Comparison of ENCODE assay signal across 8 cellular contexts in genomic region chr17:81833160-81833920, GRCh38. TPM values are rescaled to one million over a fixed set of nuclear protein-coding genes. Genes with fewer than 3 reads are reported as not detected.
DNase-seq lines count a peak whose midpoint lies in the region; ATAC-seq and TF ChIP-seq lines count a peak whose summit lies in the region.

Gene MCRIP1 (minus strand): TSS chr17:81833291. CDS start chr17:81824506, 8,785 bp downstream.

- peaks cover 19% of the 10 kb centered on the region for H3K79me1 ChIP-seq in mesendoderm (ENCODE audit: low read length)

- peak within 1 kb of the TSS; percentile 94 for H3K4me3 Mint-ChIP-seq in CD8-positive, alpha-beta T cell
- peak within 1 kb of the TSS; percentile 84 for H3K4me3 Mint-ChIP-seq in activated CD8-positive, alpha-beta memory T cell treated with anti-CD3 and anti-CD28 coated beads, Interleukin-2, amount 10 ng/mL, durations not matched to agents 7 days and 5 days

- H3K27ac Mint-ChIP-seq in CD8-positive, alpha-beta T cell: peak within 1 kb of the TSS; percentile 96
- peak within 1 kb of the TSS; percentile 90 for H3K27ac Mint-ChIP-seq in activated CD8-positive, alpha-beta memory T cell treated with anti-CD3 and anti-CD28 coated beads, Interleukin-2, amount 10 ng/mL, durations not matched to agents 7 days and 5 days

- peaks cover 5% of the 10 kb centered on the region for H3K36me3 Mint-ChIP-seq in CD8-positive, alpha-beta T cell
- H3K36me3 Mint-ChIP-seq in activated CD8-positive, alpha-beta memory T cell treated with anti-CD3 and anti-CD28 coated beads, Interleukin-2, amount 10 ng/mL, durations not matched to agents 7 days and 5 days: no peaks in the 10 kb centered on the region

- H3K23ac ChIP-seq in mesendoderm (ENCODE audit: low read length): peak within 1 kb of the TSS; percentile 80

- DNase-seq in CD8-positive, alpha-beta T cell: peak; percentile 80 to 95 (median 93)
- peak; percentile 87 for DNase-seq in NT2/D1 (ENCODE audit: low read depth, low spot score)
- peak; percentile 96 for DNase-seq in activated CD8-positive, alpha-beta memory T cell treated with anti-CD3 and anti-CD28 coated beads, Interleukin-2, amount 10 ng/mL, durations not matched to agents 7 days and 5 days
- peak; percentile 95 for DNase-seq in mesendoderm
- peak; percentile 96 for DNase-seq in stimulated activated CD8-positive, alpha-beta memory T cell treated with anti-CD3 and anti-CD28 coated beads, Interleukin-12 subunit alpha, Interleukin-12 subunit beta, amount 100 ng/mL, for 4 hours (ENCODE audit: low read depth)

- no peaks in the 10 kb centered on the region for H3K9me3 ChIP-seq in CD8-positive, alpha-beta T cell (ENCODE audit: low read length)
- H3K9me3 ChIP-seq in HUES48 (ENCODE audit: control insufficient read depth, insufficient read depth, low read length) (no peaks in the 10 kb centered on the region), NT2/D1 (ENCODE audit: insufficient read depth, low read length) (no peaks in the 10 kb centered on the region), endocrine pancreas (ENCODE audit: control insufficient read depth, low read length) (no peaks in the 10 kb centered on the region)

- H3K36me3 ChIP-seq in CD8-positive, alpha-beta T cell (ENCODE audit: insufficient read depth, low read length): no peaks in the 10 kb centered on the region
- H3K36me3 ChIP-seq in HUES48 (ENCODE audit: control insufficient read depth, insufficient read depth, low read length) (no peaks in the 10 kb centered on the region), NT2/D1 (ENCODE audit: insufficient read depth, insufficient read length, low read length) (peaks cover 16% of the 10 kb centered on the region), endocrine pancreas (ENCODE audit: control insufficient read depth, insufficient read depth, low read length) (no peaks in the 10 kb centered on the region), mesendoderm (ENCODE audit: control insufficient read depth, insufficient read depth, low read length) (no peaks in the 10 kb centered on the region)

- H3K4ac ChIP-seq in mesendoderm (ENCODE audit: low read depth, low read length): peak within 1 kb of the TSS; percentile 96

- H3K9ac ChIP-seq in HUES48 (ENCODE audit: low read depth, low read length): peak within 1 kb of the TSS; percentile 94
- peak within 1 kb of the TSS; percentile 98 for H3K9ac ChIP-seq in NT2/D1 (ENCODE audit: insufficient read length, low read depth)
- peak within 1 kb of the TSS; percentile 90 for H3K9ac ChIP-seq in endocrine pancreas (ENCODE audit: control insufficient read depth, insufficient read depth, low read length)
- peak within 1 kb of the TSS; percentile 91 for H3K9ac ChIP-seq in mesendoderm (ENCODE audit: low read length)

- H3K27ac ChIP-seq in CD8-positive, alpha-beta T cell (ENCODE audit: low read depth, low read length): peak within 1 kb of the TSS; percentile 90
- H3K27ac ChIP-seq in HUES48 (ENCODE audit: low read depth, low read length) (peak within 1 kb of the TSS; percentile 94), mesendoderm (ENCODE audit: low read depth, low read length) (peak within 1 kb of the TSS; percentile 87)

- POLR2A ChIA-PET in CD8-positive, alpha-beta T cell (lab: Charles Lee): interaction anchor here (0.6 to 2.0 kb wide), 5 partner anchors 26 to 303 kb away, joined by 3 to 7 read pairs (median 4); partner anchors contain the start of genes MAFG and P4HB

- H2BK5ac ChIP-seq in mesendoderm (ENCODE audit: low read length): peak within 1 kb of the TSS; percentile 50

- H3K4me1 Mint-ChIP-seq in CD8-positive, alpha-beta T cell (ENCODE audit: low read depth): peaks cover 23% of the 10 kb centered on the region
- peaks cover 21% of the 10 kb centered on the region for H3K4me1 Mint-ChIP-seq in activated CD8-positive, alpha-beta memory T cell treated with anti-CD3 and anti-CD28 coated beads, Interleukin-2, amount 10 ng/mL, durations not matched to agents 7 days and 5 days

- peak within 1 kb of the TSS; percentile 92 for H2BK120ac ChIP-seq in mesendoderm (ENCODE audit: low read depth, low read length)

- intact Hi-C loops in CD8-positive, alpha-beta T cell (cut with DNase I, micrococcal nuclease): loop anchor here (1.0 to 5.0 kb wide), 10 partner anchors 27 to 864 kb away; partner anchors contain the start of genes ALYREF (in 2 of the 2), ANAPC11 (in 2 of the 2), ARHGDIA (in 2 of the 2) and P4HB (in 2 of the 2)

- H3K27me3 Mint-ChIP-seq in CD8-positive, alpha-beta T cell (ENCODE audit: low read depth): no peaks in the 10 kb centered on the region
- H3K27me3 Mint-ChIP-seq in activated CD8-positive, alpha-beta memory T cell treated with anti-CD3 and anti-CD28 coated beads, Interleukin-2, amount 10 ng/mL, durations not matched to agents 7 days and 5 days: no peaks in the 10 kb centered on the region

- no peak within 1 kb of the TSS for H4K5ac ChIP-seq in mesendoderm (ENCODE audit: low read length)

- peak; percentile 74 for ATAC-seq in CD8-positive, alpha-beta T cell
- ATAC-seq in GM21360 (IDR thresholded peaks at IDR 0.05; ENCODE audit: unreplicated experiment): peak; percentile 73
- ATAC-seq in activated CD8-positive, alpha-beta memory T cell treated with anti-CD3 and anti-CD28 coated beads, Interleukin-2, amount 10 ng/mL, durations not matched to agents 7 days and 5 days: peak; percentile 1

- H2AK5ac ChIP-seq in mesendoderm (ENCODE audit: low read length): peak within 1 kb of the TSS; percentile 96

- no CpG with 5 or more reads among the region's 76 CpGs for WGBS in mesendoderm (ENCODE audit: extremely low coverage, insufficient coverage, low lambda C conversion rate)

- H3K4me1 ChIP-seq in CD8-positive, alpha-beta T cell (ENCODE audit: insufficient read depth, low read length): peaks cover 17% of the 10 kb centered on the region
- peaks cover 8% of the 10 kb centered on the region for H3K4me1 ChIP-seq in HUES48 (ENCODE audit: control insufficient read depth, insufficient read depth, low read length)
- H3K4me1 ChIP-seq in NT2/D1 (ENCODE audit: insufficient read depth, insufficient read length): peaks cover 41% of the 10 kb centered on the region
- H3K4me1 ChIP-seq in endocrine pancreas (ENCODE audit: control insufficient read depth, insufficient read depth, low read length): peaks cover 3% of the 10 kb centered on the region
- H3K4me1 ChIP-seq in mesendoderm (ENCODE audit: control insufficient read depth, low read depth, low read length): peaks cover 4% of the 10 kb centered on the region

- peak within 1 kb of the TSS; percentile 95 for H3K56ac ChIP-seq in mesendoderm (ENCODE audit: low read length)

- H4K8ac ChIP-seq in mesendoderm (ENCODE audit: low read depth, low read length): peak within 1 kb of the TSS; percentile 90

- no peak within 1 kb of the TSS for H2BK15ac ChIP-seq in mesendoderm (replicated peaks; ENCODE audit: low read depth)

- H3K27me3 ChIP-seq in CD8-positive, alpha-beta T cell (ENCODE audit: insufficient read depth, low read length): no peaks in the 10 kb centered on the region
- H3K27me3 ChIP-seq in HUES48 (ENCODE audit: control insufficient read depth, insufficient read depth, low read length) (no peaks in the 10 kb centered on the region), NT2/D1 (ENCODE audit: insufficient read depth, insufficient read length) (peaks cover 11% of the 10 kb centered on the region), endocrine pancreas (ENCODE audit: control insufficient read depth, insufficient read depth, low read length) (no peaks in the 10 kb centered on the region), mesendoderm (ENCODE audit: insufficient read depth, low read length, poor library complexity) (no peaks in the 10 kb centered on the region)

- H3K4me3 ChIP-seq in CD8-positive, alpha-beta T cell (ENCODE audit: low read depth, low read length): peak within 1 kb of the TSS; percentile 80
- H3K4me3 ChIP-seq in HUES48 (ENCODE audit: low read depth, low read length): peak within 1 kb of the TSS; percentile 90
- peak within 1 kb of the TSS; percentile 90 for H3K4me3 ChIP-seq in NT2/D1 (ENCODE audit: insufficient read length, low read depth)
- H3K4me3 ChIP-seq in endocrine pancreas (ENCODE audit: control insufficient read depth, insufficient read depth, low read length): peak within 1 kb of the TSS; percentile 37
- H3K4me3 ChIP-seq in mesendoderm (ENCODE audit: low read length): peak within 1 kb of the TSS; percentile 90

- peak within 1 kb of the TSS; percentile 83 for H3K18ac ChIP-seq in mesendoderm (ENCODE audit: low read length)

- no peaks in the 10 kb centered on the region for H3K9me3 Mint-ChIP-seq in CD8-positive, alpha-beta T cell
- no peaks in the 10 kb centered on the region for H3K9me3 Mint-ChIP-seq in activated CD8-positive, alpha-beta memory T cell treated with anti-CD3 and anti-CD28 coated beads, Interleukin-2, amount 10 ng/mL, durations not matched to agents 7 days and 5 days (ENCODE audit: low read depth)

- H3K79me2 ChIP-seq in mesendoderm (ENCODE audit: control insufficient read depth, insufficient read depth, low read length): peaks cover 6% of the 10 kb centered on the region

- peak within 1 kb of the TSS; percentile 63 for H3K4me2 ChIP-seq in mesendoderm (ENCODE audit: low read length)

- no peak for TF ChIP-seq CTCF in CD8-positive, alpha-beta T cell (IDR thresholded peaks at IDR 0.05)

- CTCF ChIA-PET in CD8-positive, alpha-beta T cell (lab: Charles Lee): interaction anchor here (1.0 kb wide), 1 partner anchor 350 kb away, joined by 4 read pairs; no protein-coding TSS in a partner anchor
- CTCF ChIA-PET in activated CD8-positive, alpha-beta memory T cell treated with anti-CD3 and anti-CD28 coated beads, Interleukin-2, amount 10 ng/mL, durations not matched to agents 7 days and 5 days (lab: Charles Lee): interaction anchor here (1.0 to 1.3 kb wide), 3 partner anchors 10 to 158 kb away, joined by 3 to 5 read pairs (median 5); no protein-coding TSS in a partner anchor

RNA-seq across cellular contexts. Expression of gene MCRIP1, which starts in this region (rescaled TPM):
- total RNA-seq in CD8-positive, alpha-beta T cell: 10 to 100 TPM; 32.2 to 34.0 TPM
- 10 to 100 TPM; 49.9 to 50.1 TPM for total RNA-seq in activated CD8-positive, alpha-beta memory T cell treated with anti-CD3 and anti-CD28 coated beads, Interleukin-2, amount 10 ng/mL, durations not matched to agents 7 days and 5 days
- 85.9 TPM for polyA plus RNA-seq in mesendoderm (2013, experiment 1 of 2)
- 90.6 TPM for polyA plus RNA-seq in mesendoderm (2013, experiment 2 of 2)

Comparison
In these comparisons a context has a peak if more than half of its experiments do, and no peak if none do; other contexts are left out.
1. Peak in every context shown above with its lines: DNase-seq, ATAC-seq, H3K4me3 ChIP-seq and H3K27ac ChIP-seq.
2. ATAC-seq: peak in every context shown above with its lines; median percentile 74 in CD8-positive, alpha-beta T cell; 73 in GM21360; 1 in activated CD8-positive, alpha-beta memory T cell treated with anti-CD3 and anti-CD28 coated beads, Interleukin-2, amount 10 ng/mL, durations not matched to agents 7 days and 5 days.
3. H3K4me3 ChIP-seq: peak in every context shown above with its lines; median percentile 90 in HUES48; 90 in NT2/D1; 90 in mesendoderm; 80 in CD8-positive, alpha-beta T cell; 37 in endocrine pancreas.